Comparison of ENCODE assay signal across 1 cellular context in genomic region chr11:562046-562645, GRCh38.
TF ChIP-seq lines count a peak whose summit lies in the region.

No MANE protein-coding gene starts in this region.

TF ChIP-seq in H1, 55 proteins besides CTCF, POLR2A, EP300 and RAD21:
- TF ChIP-seq SP4 (IDR thresholded peaks at IDR 0.05; ENCODE audit: low read length) (no peak), EZH2 (IDR thresholded peaks at IDR 0.05; ENCODE audit: low read depth, low read length, severe bottlenecking) (no peak), POU5F1 (IDR thresholded peaks at IDR 0.05; ENCODE audit: low read depth, low read length) (no peak), SUZ12 (IDR thresholded peaks at IDR 0.05; ENCODE audit: low read length) (no peak), MAX (IDR thresholded peaks at IDR 0.05) (no peak), CHD1 (IDR thresholded peaks at IDR 0.05; ENCODE audit: low read depth, low read length) (no peak), GABPA (IDR thresholded peaks at IDR 0.05; ENCODE audit: borderline replicate concordance, insufficient read depth, low read length) (no peak), BCL11A (IDR thresholded peaks at IDR 0.05; ENCODE audit: low read depth in 2 of 2, low read length in 2 of 2) (no peak), CREB1 (IDR thresholded peaks at IDR 0.05) (no peak), RBBP5 (IDR thresholded peaks at IDR 0.05; ENCODE audit: borderline replicate concordance, low read depth, low read length) (no peak), CTBP2 (IDR thresholded peaks at IDR 0.05; ENCODE audit: borderline replicate concordance, insufficient read depth, insufficient read length, low read length) (no peak), KDM4A (IDR thresholded peaks at IDR 0.05; ENCODE audit: low read depth, low read length, severe bottlenecking) (no peak), USF2 (IDR thresholded peaks at IDR 0.05; ENCODE audit: low read length) (no peak), SP2 (IDR thresholded peaks at IDR 0.05; ENCODE audit: low read length) (no peak), CBX8 (IDR thresholded peaks at IDR 0.05; ENCODE audit: borderline replicate concordance, low read depth, low read length) (no peak)
